24 cellular contexts compared by ENCODE assay signal in genomic region chr7:37320140-37320839, GRCh38.
DNase-seq lines count a peak whose midpoint lies in the region; ATAC-seq, FAIRE-seq and TF ChIP-seq lines count a peak whose summit lies in the region.
"Had no signal": no experiment of that assay in that cellular context is flagged by ENCODE, and none has a peak within 500 bp of the region (broad histone marks: within the 10 kb centered on the region; RNA-seq: fewer than 3 reads in every experiment).

No MANE protein-coding gene starts in this region.

- no peak for TF ChIP-seq POLR2A in endothelial cell of umbilical vein (IDR thresholded peaks at IDR 0.05; ENCODE audit: low read depth, low read length)

- peak; percentile 91 for DNase-seq in DMS53 treated with DMSO at 0.1 percent for 48 hours (lab: John Stamatoyannopoulos, UW; ENCODE audit: unreplicated experiment)
- peak; percentile 34 to 70 for DNase-seq in SJCRH30
- peak; percentile 56 for DNase-seq in endothelial cell of umbilical vein (ENCODE audit: low read depth, low spot score)
- DNase-seq in pons (ENCODE audit: low spot score) = peak; percentile 83
- no peak for DNase-seq in GM23248
- no peak for DNase-seq in iPS-NIHi7 (ENCODE audit: extremely low spot score)
- DNase-seq: activated CD4-positive, alpha-beta T cell treated with anti-CD3 and anti-CD28 coated beads, Interleukin-2, amount 10 ng/mL, durations not matched to agents 7 days and 5 days; effector memory CD8-positive, alpha-beta T cell; NCI-H1092 treated with DMSO at 0.1 percent for 48 hours; NCI-H2029; NCI-H510A; NK-92 treated with Interleukin-12 subunit alpha and Interleukin-12 subunit beta, amount 100 ng/mL, for 24 hours; pancreas; SIG-M5; stimulated activated CD4-positive, alpha-beta T cell treated with anti-CD3 and anti-CD28 coated beads, Interleukin-15, amount 100 ng/mL, for 24 hours; stomach; T-helper 2 cell; upper lobe of right lung had no signal

- H3K9ac ChIP-seq in endothelial cell of umbilical vein (replicated peaks; ENCODE audit: extremely low read depth, insufficient read depth, low read length) = no peak overlapping the region
- H3K9ac ChIP-seq in GM23248 = no peak overlapping the region

- POLR2A ChIA-PET in endothelial cell of umbilical vein (lab: Charles Lee) = no interaction called here

- H3K9me2 ChIP-seq in GM23248 (ENCODE audit: insufficient read depth) = no peaks in the 10 kb centered on the region

- in situ Hi-C loops in GM23248 (cut with MboI) = no loop called here

- no peaks in the 10 kb centered on the region for H3F3A ChIP-seq in GM23248 (ENCODE audit: insufficient read depth)

- peak overlapping the region; percentile 73 for H3K27ac ChIP-seq in SJCRH30
- no peak overlapping the region for H3K27ac ChIP-seq in endothelial cell of umbilical vein (ENCODE audit: insufficient read depth, low read depth, low read length)
- no peak overlapping the region for H3K27ac ChIP-seq in GM23248
- H3K27ac ChIP-seq: ascending aorta, gastroesophageal sphincter, pancreas, stomach had no signal

- 39 to 40% methylated on average over 6 of the region's 6 CpGs for WGBS in GM23248 (ENCODE audit: low coverage in 1 of 2, low lambda C conversion rate in 2 of 2, missing lambda C conversion rate in 2 of 2), 2 experiments

- H3K27me3 ChIP-seq in SJCRH30 (no peaks in the 10 kb centered on the region), endothelial cell of umbilical vein (ENCODE audit: control insufficient read depth in 2 of 2, insufficient read depth in 2 of 2, low read length in 2 of 2) (no peaks in the 10 kb centered on the region), GM23248 (replicated peaks; ENCODE audit: insufficient read depth) (no peaks in the 10 kb centered on the region)
- H3K27me3 ChIP-seq: ascending aorta, gastroesophageal sphincter, pancreas, stomach, upper lobe of right lung had no signal

- dilution Hi-C loops in endothelial cell of umbilical vein (cut with MboI; ENCODE audit: extremely low pct_ligation_motif_present, low sequenced_read_pairs) = no loop called here

- TF ChIP-seq CTCF in endothelial cell of umbilical vein (IDR thresholded peaks at IDR 0.05; ENCODE audit: extremely low read depth in 1 of 2, insufficient read depth in 1 of 2, low read depth in 1 of 2, low read length in 2 of 2) = no peak

- H3K4me3 ChIP-seq in SJCRH30 = no peak overlapping the region
- H3K4me3 ChIP-seq in endothelial cell of umbilical vein (replicated peaks in 1 of 3; ENCODE audit: insufficient read depth in 1 of 3, low read depth in 1 of 3, low read length in 3 of 3) = no peak overlapping the region
- no peak overlapping the region for H3K4me3 ChIP-seq in GM23248
- H3K4me3 ChIP-seq: ascending aorta, gastroesophageal sphincter, pancreas, stomach, upper lobe of right lung had no signal

- H3K4me2 ChIP-seq in endothelial cell of umbilical vein (ENCODE audit: insufficient read depth, low read length) = no peak overlapping the region
- H3K4me2 ChIP-seq in GM23248 (ENCODE audit: unreplicated experiment) = no peak overlapping the region

- no peaks in the 10 kb centered on the region for H3K36me3 ChIP-seq in SJCRH30
- no peaks in the 10 kb centered on the region for H3K36me3 ChIP-seq in endothelial cell of umbilical vein (ENCODE audit: control insufficient read depth in 2 of 2, extremely low read depth in 1 of 2, insufficient read depth in 2 of 2, low read length in 2 of 2)
- no peaks in the 10 kb centered on the region for H3K36me3 ChIP-seq in GM23248 (ENCODE audit: low read depth)
- H3K36me3 ChIP-seq: ascending aorta, gastroesophageal sphincter, pancreas, stomach, upper lobe of right lung had no signal

- H3K9me3 ChIP-seq in SJCRH30 (replicated peaks) (no peaks in the 10 kb centered on the region), endothelial cell of umbilical vein (replicated peaks; ENCODE audit: control insufficient read depth, insufficient read depth, low read length) (no peaks in the 10 kb centered on the region), GM23248 (ENCODE audit: low read depth) (no peaks in the 10 kb centered on the region)
- H3K9me3 ChIP-seq: ascending aorta, gastroesophageal sphincter, pancreas, stomach, upper lobe of right lung had no signal

- FAIRE-seq in endothelial cell of umbilical vein (lab: Jason Lieb, UNC) = no peak
- FAIRE-seq: pancreas had no signal

- intact Hi-C loops in endothelial cell of umbilical vein (cut with micrococcal nuclease) = no loop called here

- H3K79me2 ChIP-seq in endothelial cell of umbilical vein (ENCODE audit: control insufficient read depth, insufficient read depth, low read length) = no peaks in the 10 kb centered on the region
- H3K79me2 ChIP-seq in GM23248 (ENCODE audit: insufficient read depth) = no peaks in the 10 kb centered on the region

- H4K20me1 ChIP-seq in endothelial cell of umbilical vein (replicated peaks; ENCODE audit: control insufficient read depth, extremely low read depth, insufficient read depth, low read length) (no peaks in the 10 kb centered on the region), GM23248 (ENCODE audit: insufficient read depth) (no peaks in the 10 kb centered on the region)

- peaks cover 68% of the 10 kb centered on the region for H3K4me1 ChIP-seq in SJCRH30
- H3K4me1 ChIP-seq in endothelial cell of umbilical vein (ENCODE audit: control insufficient read depth, extremely low read depth, insufficient read depth, low read length) = no peaks in the 10 kb centered on the region
- H3K4me1 ChIP-seq in GM23248 (ENCODE audit: insufficient read depth) = no peaks in the 10 kb centered on the region
- H3K4me1 ChIP-seq: ascending aorta, gastroesophageal sphincter, pancreas had no signal

- H2AFZ ChIP-seq in endothelial cell of umbilical vein (ENCODE audit: low read depth, low read length) (no peak overlapping the region), GM23248 (no peak overlapping the region)

- H3K9me1 ChIP-seq in endothelial cell of umbilical vein (replicated peaks; ENCODE audit: control insufficient read depth, extremely low read depth, insufficient read depth, low read length) = no peaks in the 10 kb centered on the region

- ATAC-seq in HG03460 (IDR thresholded peaks at IDR 0.05; ENCODE audit: unreplicated experiment) (no peak), HG02623 (IDR thresholded peaks at IDR 0.05; ENCODE audit: unreplicated experiment) (no peak)
- ATAC-seq: effector memory CD8-positive, alpha-beta T cell; gastroesophageal sphincter; natural killer cell treated with Interleukin-12 subunit alpha and Interleukin-12 subunit beta and Interleukin-15 and Interleukin-18, amount 100 ng/mL, for 72 hours; pancreas; sciatic nerve had no signal

- CTCF ChIA-PET in endothelial cell of umbilical vein (lab: Charles Lee) = interaction anchor here (2.9 kb wide), 1 partner anchor 128 kb away, joined by 11 read pairs; the partner anchor contains the start of gene ELMO1

- BruUV-seq in endothelial cell of umbilical vein (replicated peaks; lab: Mats Ljungman, UMichigan) = no TSS peak

TF ChIP-seq in endothelial cell of umbilical vein, 7 proteins besides CTCF, POLR2A, EP300 and RAD21:
- TF ChIP-seq POLR2AphosphoS5 (IDR thresholded peaks at IDR 0.05; ENCODE audit: insufficient read depth, low read depth, low read length) (no peak), FOS (IDR thresholded peaks at IDR 0.05; ENCODE audit: borderline replicate concordance, insufficient read depth, low read length) (peak; percentile 13), JUN (IDR thresholded peaks at IDR 0.05; ENCODE audit: borderline replicate concordance, insufficient read depth, insufficient read length, low read depth) (peak; percentile 13)

Comparison
In these comparisons a context has a peak if more than half of its experiments do, and no peak if none do; other contexts are left out.
1. DNase-seq: peak in DMS53 treated with DMSO at 0.1 percent for 48 hours (single experiment), SJCRH30 (2 of 2), endothelial cell of umbilical vein (single experiment) and pons (single experiment); none in GM23248 (single experiment) and iPS-NIHi7 (single experiment).